Comparison of ENCODE assay signal across 1 cellular context in the genomic region with DNA sequence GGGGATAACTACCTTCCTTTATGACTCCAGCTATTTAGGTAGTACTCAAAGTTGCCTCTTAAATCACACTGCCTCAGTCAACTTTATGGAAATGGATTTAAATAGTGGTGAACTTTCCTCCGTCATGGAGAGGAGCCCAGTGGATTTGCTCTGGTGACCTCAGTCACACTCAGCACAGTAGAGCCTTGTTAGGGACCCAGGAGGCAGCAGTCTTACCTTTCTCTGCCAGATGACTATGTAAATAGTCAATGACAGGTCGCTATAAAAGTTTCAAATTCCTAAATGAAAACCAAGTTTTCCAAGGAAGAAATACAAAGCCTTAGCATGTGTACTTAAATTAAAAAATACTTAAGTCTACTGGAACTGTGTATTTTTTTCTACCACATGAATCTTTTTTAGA.
A peak's percentile ranks its signal among the peaks of the same experiment; 100 is the strongest.
TF ChIP-seq lines count a peak whose summit lies in the region.

No MANE protein-coding gene starts in this region.

TF ChIP-seq in HepG2, 621 proteins besides CTCF, POLR2A, EP300 and RAD21 (continued from another document):
- TF ChIP-seq ATF7-NPFF (CRISPR knock-in tag; IDR thresholded peaks at IDR 0.05; ENCODE audit: low read depth) = no peak
- TF ChIP-seq ZNF883 (CRISPR knock-in tag; IDR thresholded peaks at IDR 0.05; ENCODE audit: not compliant biosample characterization) = no peak
- TF ChIP-seq, protein P1, sequence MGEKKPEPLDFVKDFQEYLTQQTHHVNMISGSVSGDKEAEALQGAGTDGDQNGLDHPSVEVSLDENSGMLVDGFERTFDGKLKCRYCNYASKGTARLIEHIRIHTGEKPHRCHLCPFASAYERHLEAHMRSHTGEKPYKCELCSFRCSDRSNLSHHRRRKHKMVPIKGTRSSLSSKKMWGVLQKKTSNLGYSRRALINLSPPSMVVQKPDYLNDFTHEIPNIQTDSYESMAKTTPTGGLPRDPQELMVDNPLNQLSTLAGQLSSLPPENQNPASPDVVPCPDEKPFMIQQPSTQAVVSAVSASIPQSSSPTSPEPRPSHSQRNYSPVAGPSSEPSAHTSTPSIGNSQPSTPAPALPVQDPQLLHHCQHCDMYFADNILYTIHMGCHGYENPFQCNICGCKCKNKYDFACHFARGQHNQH (CRISPR knock-in tag; IDR thresholded peaks at IDR 0.05) = no peak; the same call in 1 of the 2 replicates
- TF ChIP-seq, protein P2, sequence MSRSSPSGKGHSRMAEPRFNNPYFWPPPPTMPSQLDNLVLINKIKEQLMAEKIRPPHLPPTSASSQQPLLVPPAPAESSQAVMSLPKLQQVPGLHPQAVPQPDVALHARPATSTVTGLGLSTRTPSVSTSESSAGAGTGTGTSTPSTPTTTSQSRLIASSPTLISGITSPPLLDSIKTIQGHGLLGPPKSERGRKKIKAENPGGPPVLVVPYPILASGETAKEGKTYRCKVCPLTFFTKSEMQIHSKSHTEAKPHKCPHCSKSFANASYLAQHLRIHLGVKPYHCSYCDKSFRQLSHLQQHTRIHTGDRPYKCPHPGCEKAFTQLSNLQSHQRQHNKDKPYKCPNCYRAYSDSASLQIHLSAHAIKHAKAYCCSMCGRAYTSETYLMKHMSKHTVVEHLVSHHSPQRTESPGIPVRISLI (CRISPR knock-in tag; IDR thresholded peaks at IDR 0.05; ENCODE audit: borderline replicate concordance) = no peak
- peak; percentile 96 for TF ChIP-seq ZNF644 (CRISPR knock-in tag; IDR thresholded peaks at IDR 0.05; ENCODE audit: low read depth)
- no peak for TF ChIP-seq RNF2 (conservative IDR thresholded peaks at IDR 0.05; ENCODE audit: low read depth)
- TF ChIP-seq ZBTB20 (CRISPR knock-in tag; IDR thresholded peaks at IDR 0.05; ENCODE audit: borderline replicate concordance, low read depth) = peak; percentile 55; the same call in 1 of the 2 replicates
- TF ChIP-seq HNF4A (CRISPR knock-in tag; IDR thresholded peaks at IDR 0.05) = peak; percentile 43; the same call in 1 of the 2 replicates
- TF ChIP-seq SIX4 (CRISPR knock-in tag; IDR thresholded peaks at IDR 0.05) = no peak
- TF ChIP-seq DNMT1 (CRISPR knock-in tag; IDR thresholded peaks at IDR 0.05) = no peak
- TF ChIP-seq, protein P3, sequence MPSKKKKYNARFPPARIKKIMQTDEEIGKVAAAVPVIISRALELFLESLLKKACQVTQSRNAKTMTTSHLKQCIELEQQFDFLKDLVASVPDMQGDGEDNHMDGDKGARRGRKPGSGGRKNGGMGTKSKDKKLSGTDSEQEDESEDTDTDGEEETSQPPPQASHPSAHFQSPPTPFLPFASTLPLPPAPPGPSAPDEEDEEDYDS (CRISPR knock-in tag; IDR thresholded peaks at IDR 0.05) = 0 out of 2 replicates have a peak, but pooled peaks have one; percentile 21
- no peak for TF ChIP-seq HNRNPK (IDR thresholded peaks at IDR 0.05; ENCODE audit: low read depth, low read length, poor library complexity, severe bottlenecking)
- TF ChIP-seq, protein P4, sequence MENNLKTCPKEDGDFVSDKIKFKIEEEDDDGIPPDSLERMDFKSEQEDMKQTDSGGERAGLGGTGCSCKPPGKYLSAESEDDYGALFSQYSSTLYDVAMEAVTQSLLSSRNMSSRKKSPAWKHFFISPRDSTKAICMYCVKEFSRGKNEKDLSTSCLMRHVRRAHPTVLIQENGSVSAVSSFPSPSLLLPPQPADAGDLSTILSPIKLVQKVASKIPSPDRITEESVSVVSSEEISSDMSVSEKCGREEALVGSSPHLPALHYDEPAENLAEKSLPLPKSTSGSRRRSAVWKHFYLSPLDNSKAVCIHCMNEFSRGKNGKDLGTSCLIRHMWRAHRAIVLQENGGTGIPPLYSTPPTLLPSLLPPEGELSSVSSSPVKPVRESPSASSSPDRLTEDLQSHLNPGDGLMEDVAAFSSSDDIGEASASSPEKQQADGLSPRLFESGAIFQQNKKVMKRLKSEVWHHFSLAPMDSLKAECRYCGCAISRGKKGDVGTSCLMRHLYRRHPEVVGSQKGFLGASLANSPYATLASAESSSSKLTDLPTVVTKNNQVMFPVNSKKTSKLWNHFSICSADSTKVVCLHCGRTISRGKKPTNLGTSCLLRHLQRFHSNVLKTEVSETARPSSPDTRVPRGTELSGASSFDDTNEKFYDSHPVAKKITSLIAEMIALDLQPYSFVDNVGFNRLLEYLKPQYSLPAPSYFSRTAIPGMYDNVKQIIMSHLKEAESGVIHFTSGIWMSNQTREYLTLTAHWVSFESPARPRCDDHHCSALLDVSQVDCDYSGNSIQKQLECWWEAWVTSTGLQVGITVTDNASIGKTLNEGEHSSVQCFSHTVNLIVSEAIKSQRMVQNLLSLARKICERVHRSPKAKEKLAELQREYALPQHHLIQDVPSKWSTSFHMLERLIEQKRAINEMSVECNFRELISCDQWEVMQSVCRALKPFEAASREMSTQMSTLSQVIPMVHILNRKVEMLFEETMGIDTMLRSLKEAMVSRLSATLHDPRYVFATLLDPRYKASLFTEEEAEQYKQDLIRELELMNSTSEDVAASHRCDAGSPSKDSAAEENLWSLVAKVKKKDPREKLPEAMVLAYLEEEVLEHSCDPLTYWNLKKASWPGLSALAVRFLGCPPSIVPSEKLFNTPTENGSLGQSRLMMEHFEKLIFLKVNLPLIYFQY (CRISPR knock-in tag; IDR thresholded peaks at IDR 0.05; ENCODE audit: borderline replicate concordance) = 0 out of 2 replicates have a peak, but pooled peaks have one; percentile 57
- TF ChIP-seq, protein P5, sequence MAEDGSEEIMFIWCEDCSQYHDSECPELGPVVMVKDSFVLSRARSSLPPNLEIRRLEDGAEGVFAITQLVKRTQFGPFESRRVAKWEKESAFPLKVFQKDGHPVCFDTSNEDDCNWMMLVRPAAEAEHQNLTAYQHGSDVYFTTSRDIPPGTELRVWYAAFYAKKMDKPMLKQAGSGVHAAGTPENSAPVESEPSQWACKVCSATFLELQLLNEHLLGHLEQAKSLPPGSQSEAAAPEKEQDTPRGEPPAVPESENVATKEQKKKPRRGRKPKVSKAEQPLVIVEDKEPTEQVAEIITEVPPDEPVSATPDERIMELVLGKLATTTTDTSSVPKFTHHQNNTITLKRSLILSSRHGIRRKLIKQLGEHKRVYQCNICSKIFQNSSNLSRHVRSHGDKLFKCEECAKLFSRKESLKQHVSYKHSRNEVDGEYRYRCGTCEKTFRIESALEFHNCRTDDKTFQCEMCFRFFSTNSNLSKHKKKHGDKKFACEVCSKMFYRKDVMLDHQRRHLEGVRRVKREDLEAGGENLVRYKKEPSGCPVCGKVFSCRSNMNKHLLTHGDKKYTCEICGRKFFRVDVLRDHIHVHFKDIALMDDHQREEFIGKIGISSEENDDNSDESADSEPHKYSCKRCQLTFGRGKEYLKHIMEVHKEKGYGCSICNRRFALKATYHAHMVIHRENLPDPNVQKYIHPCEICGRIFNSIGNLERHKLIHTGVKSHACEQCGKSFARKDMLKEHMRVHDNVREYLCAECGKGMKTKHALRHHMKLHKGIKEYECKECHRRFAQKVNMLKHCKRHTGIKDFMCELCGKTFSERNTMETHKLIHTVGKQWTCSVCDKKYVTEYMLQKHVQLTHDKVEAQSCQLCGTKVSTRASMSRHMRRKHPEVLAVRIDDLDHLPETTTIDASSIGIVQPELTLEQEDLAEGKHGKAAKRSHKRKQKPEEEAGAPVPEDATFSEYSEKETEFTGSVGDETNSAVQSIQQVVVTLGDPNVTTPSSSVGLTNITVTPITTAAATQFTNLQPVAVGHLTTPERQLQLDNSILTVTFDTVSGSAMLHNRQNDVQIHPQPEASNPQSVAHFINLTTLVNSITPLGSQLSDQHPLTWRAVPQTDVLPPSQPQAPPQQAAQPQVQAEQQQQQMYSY (CRISPR knock-in tag; IDR thresholded peaks at IDR 0.05) = no peak
- TF ChIP-seq ATRX (CRISPR knock-in tag; IDR thresholded peaks at IDR 0.05; ENCODE audit: borderline replicate concordance) = no peak
- no peak for TF ChIP-seq ZC3H4 (CRISPR knock-in tag; IDR thresholded peaks at IDR 0.05; ENCODE audit: borderline replicate concordance)
- no peak for TF ChIP-seq ZNF652 (CRISPR knock-in tag; IDR thresholded peaks at IDR 0.05; ENCODE audit: borderline replicate concordance, low read depth)
- 0 out of 2 replicates have a peak, but pooled peaks have one; percentile 16 for TF ChIP-seq SMAD3 (CRISPR knock-in tag; IDR thresholded peaks at IDR 0.05)
- TF ChIP-seq THAP11 (CRISPR knock-in tag; IDR thresholded peaks at IDR 0.05) = peak; percentile 40; the same call in 1 of the 2 replicates
- TF ChIP-seq HMG20A (CRISPR knock-in tag; IDR thresholded peaks at IDR 0.05; ENCODE audit: borderline replicate concordance) = peak; percentile 67; the same call in 1 of the 2 replicates
- TF ChIP-seq TBX2 (CRISPR knock-in tag; IDR thresholded peaks at IDR 0.05; ENCODE audit: borderline replicate concordance) = peak; percentile 34; the same call in 1 of the 2 replicates
- TF ChIP-seq, protein P6, sequence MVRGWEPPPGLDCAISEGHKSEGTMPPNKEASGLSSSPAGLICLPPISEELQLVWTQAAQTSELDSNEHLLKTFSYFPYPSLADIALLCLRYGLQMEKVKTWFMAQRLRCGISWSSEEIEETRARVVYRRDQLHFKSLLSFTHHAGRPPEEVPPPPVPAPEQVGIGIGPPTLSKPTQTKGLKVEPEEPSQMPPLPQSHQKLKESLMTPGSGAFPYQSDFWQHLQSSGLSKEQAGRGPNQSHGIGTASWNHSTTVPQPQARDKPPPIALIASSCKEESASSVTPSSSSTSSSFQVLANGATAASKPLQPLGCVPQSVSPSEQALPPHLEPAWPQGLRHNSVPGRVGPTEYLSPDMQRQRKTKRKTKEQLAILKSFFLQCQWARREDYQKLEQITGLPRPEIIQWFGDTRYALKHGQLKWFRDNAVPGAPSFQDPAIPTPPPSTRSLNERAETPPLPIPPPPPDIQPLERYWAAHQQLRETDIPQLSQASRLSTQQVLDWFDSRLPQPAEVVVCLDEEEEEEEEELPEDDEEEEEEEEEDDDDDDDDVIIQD (CRISPR knock-in tag; IDR thresholded peaks at IDR 0.05; ENCODE audit: low read depth) = no peak; the same call in 1 of the 2 replicates
- TF ChIP-seq ZNF564 (CRISPR knock-in tag; IDR thresholded peaks at IDR 0.05) = no peak
- TF ChIP-seq FOXA3 (CRISPR knock-in tag; IDR thresholded peaks at IDR 0.05) = peak; percentile 61
- no peak for TF ChIP-seq ZFP1 (CRISPR knock-in tag; IDR thresholded peaks at IDR 0.05)
- no peak for TF ChIP-seq PHF8 (CRISPR knock-in tag; IDR thresholded peaks at IDR 0.05)
- TF ChIP-seq BCL6 (CRISPR knock-in tag; IDR thresholded peaks at IDR 0.05) = peak; percentile 46; the same call in 1 of the 2 replicates
